ENCODE assay signal across 19 cellular contexts in genomic region chr12:6236641-6236940, GRCh38. TPM values are rescaled to one million over a fixed set of nuclear protein-coding genes. Genes with fewer than 3 reads are reported as not detected.
A peak's percentile ranks its signal among the peaks of the same experiment; 100 is the strongest.
DNase-seq lines count a peak whose midpoint lies in the region; TF ChIP-seq lines count a peak whose summit lies in the region.
"Had no signal": no experiment of that assay in that cellular context is flagged by ENCODE, and none has a peak within 500 bp of the region (broad histone marks: within the 10 kb centered on the region; RNA-seq: fewer than 3 reads in every experiment).

No MANE protein-coding gene starts in this region.

- H3K27me3 ChIP-seq in BLaER1 (no peaks in the 10 kb centered on the region), thyroid gland (no peaks in the 10 kb centered on the region)

- H3K27ac Mint-ChIP-seq in chondrocyte (ENCODE audit: unreplicated experiment) = no peak overlapping the region
- H3K27ac Mint-ChIP-seq: CD8-positive, alpha-beta memory T cell; IgD-negative memory B cell had no signal

- H3K4me3 ChIP-seq in BLaER1 (no peak overlapping the region), thyroid gland (replicated peaks in 1 of 3) (no peak overlapping the region)
- H3K4me3 ChIP-seq: A549, GM12878 had no signal

- peaks cover 5% of the 10 kb centered on the region for H3K4me1 Mint-ChIP-seq in chondrocyte (ENCODE audit: low read depth)
- H3K4me1 Mint-ChIP-seq: IgD-negative memory B cell had no signal

- peaks cover 74% of the 10 kb centered on the region for H3K4me1 ChIP-seq in BLaER1
- H3K4me1 ChIP-seq in thyroid gland = peaks cover 67 to 98% of the 10 kb centered on the region in 2 donors
- H3K4me1 ChIP-seq: A549 had no signal

- WGBS in thyroid gland, 2 donors = 68 to 74% methylated on average over 6 of the region's 6 CpGs

- peak overlapping the region; percentile 100 for H3K4me2 ChIP-seq in BLaER1
- H3K4me2 ChIP-seq: A549 had no signal

- TF ChIP-seq POLR2A in thyroid gland (IDR thresholded peaks at IDR 0.05) = no peak

- DNase-seq in chondrocyte (ENCODE audit: low spot score) (peak; percentile 35), posterior vena cava (ENCODE audit: low spot score) (peak; percentile 67), thyroid gland (no peak), NCI-H1930 (lab: John Stamatoyannopoulos, UW) (no peak), NCI-H146 (lab: John Stamatoyannopoulos, UW) (no peak), GM19238 (ENCODE audit: insufficient read length, low spot score) (no peak)
- DNase-seq: EL, GOT3, Kasumi-1, NCI-H1105, NCI-H1694, OCI-M1, RPMI8226, SIG-M5 had no signal

- H3K9me3 ChIP-seq in BLaER1 (no peaks in the 10 kb centered on the region), thyroid gland (no peaks in the 10 kb centered on the region)
- H3K9me3 ChIP-seq: A549 had no signal

- H3K27me3 Mint-ChIP-seq in chondrocyte (ENCODE audit: low read depth) = no peaks in the 10 kb centered on the region

- no peak for TF ChIP-seq CTCF in chondrocyte (IDR thresholded peaks at IDR 0.05)
- no peak for TF ChIP-seq CTCF in thyroid gland (IDR thresholded peaks at IDR 0.05)

- intact Hi-C loops in posterior vena cava (cut with DNase I) = no loop called here
- intact Hi-C loops in thyroid gland (cut with DNase I) = loop anchor here (10.0 kb wide), 1 partner anchor 148 kb away; the partner anchor contains the start of gene LTBR

- H4K20me1 ChIP-seq in BLaER1 = peaks cover 76% of the 10 kb centered on the region

- peaks cover 32% of the 10 kb centered on the region for H3K36me3 Mint-ChIP-seq in chondrocyte (ENCODE audit: low read depth)
- H3K36me3 Mint-ChIP-seq: CD8-positive, alpha-beta memory T cell; IgD-negative memory B cell had no signal

- H3K9ac ChIP-seq in BLaER1 = peak overlapping the region; percentile 42; the same call in 1 of the 2 replicates

- H3K4me3 Mint-ChIP-seq in chondrocyte (ENCODE audit: unreplicated experiment) = no peak overlapping the region
- H3K4me3 Mint-ChIP-seq: CD8-positive, alpha-beta memory T cell; IgD-negative memory B cell had no signal

- peak overlapping the region; percentile 96 for H3K27ac ChIP-seq in BLaER1
- H3K27ac ChIP-seq in thyroid gland = peak overlapping the region; percentile 71 to 98 (median 92)
- H3K27ac ChIP-seq: A549 had no signal

- no peaks in the 10 kb centered on the region for H3K9me3 Mint-ChIP-seq in chondrocyte (ENCODE audit: low read depth)
- H3K9me3 Mint-ChIP-seq: CD8-positive, alpha-beta memory T cell; IgD-negative memory B cell had no signal

- peaks cover 100% of the 10 kb centered on the region for H3K36me3 ChIP-seq in BLaER1
- H3K36me3 ChIP-seq in thyroid gland = peaks cover 10 to 33% of the 10 kb centered on the region in 2 donors

RNA-seq across cellular contexts. Expression of gene CD9, which starts 36.4 kb away (rescaled TPM):
- total RNA-seq in chondrocyte (54.7 to 62.1 TPM (median 60.7 TPM) in 3 replicates), posterior vena cava (100 to 1,000 TPM; 248 to 281 TPM), thyroid gland (100 to 1,000 TPM; 367 to 494 (median 375) TPM)

Comparison
In these comparisons a context has a peak if more than half of its experiments do, and no peak if none do; other contexts are left out.
1. DNase-seq: peak in chondrocyte (single experiment) and posterior vena cava (single experiment); none in thyroid gland (0 of 2), NCI-H1930 (0 of 2), NCI-H146 (single experiment) and GM19238 (single experiment).